8 cellular contexts compared by ENCODE assay signal in the genomic region with DNA sequence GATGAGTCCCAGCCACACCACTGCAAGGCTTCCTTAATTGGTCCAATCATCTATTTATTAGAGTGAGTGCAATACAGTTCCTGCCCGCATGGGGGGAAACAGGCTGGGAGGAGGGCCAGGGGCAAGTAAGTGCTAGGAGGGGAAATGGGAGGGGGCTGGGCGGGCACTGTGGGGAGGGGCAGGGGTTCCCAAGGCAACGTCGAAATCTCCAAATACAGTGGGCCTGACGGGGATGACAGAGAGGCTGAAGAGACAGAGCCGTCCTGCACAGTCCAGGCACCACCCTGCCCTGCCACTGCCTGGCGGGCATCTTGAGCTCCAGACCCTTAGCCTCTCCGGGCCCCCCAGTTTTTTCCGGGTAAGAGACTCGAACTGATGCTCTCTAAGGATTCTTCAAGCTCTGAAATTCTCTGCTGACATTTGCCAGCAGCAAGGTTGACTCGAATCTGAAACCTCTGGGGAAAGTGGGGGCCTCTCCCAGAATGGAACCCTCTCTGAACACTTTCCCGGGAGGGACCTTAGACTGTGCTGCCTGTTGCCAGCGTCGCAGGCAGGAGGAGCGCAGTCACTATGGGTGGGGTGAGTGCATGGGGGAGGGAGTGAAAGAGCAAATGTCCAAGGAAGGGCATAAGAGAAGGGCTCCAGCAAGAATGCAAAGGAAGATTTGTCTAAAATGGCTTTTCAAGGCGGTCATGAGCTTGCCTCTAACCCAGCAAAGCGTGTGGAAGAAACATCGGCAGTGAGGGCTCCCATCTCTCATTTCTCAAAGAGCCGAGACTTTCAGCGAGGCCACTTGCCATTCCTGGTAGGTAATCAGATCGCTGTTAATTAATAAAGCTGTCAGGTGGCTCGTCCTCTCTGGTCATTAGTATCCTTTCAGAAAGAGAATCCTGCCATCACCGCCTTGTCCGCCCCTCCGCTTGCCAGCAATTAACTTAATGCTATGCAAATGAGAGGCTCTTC.
DNase-seq lines count a peak whose midpoint lies in the region; ATAC-seq and TF ChIP-seq lines count a peak whose summit lies in the region.

No MANE protein-coding gene starts in this region.

- H3K9ac ChIP-seq in SK-N-MC (ENCODE audit: insufficient read length), result no peak overlapping the region

- DNase-seq in CD14-positive monocyte (ENCODE audit: low spot score), result no peak
- peak; percentile 60 for DNase-seq in GM19238 (ENCODE audit: insufficient read length, low spot score)
- no peak for DNase-seq in SK-N-MC (ENCODE audit: low read depth, low spot score)
- DNase-seq in activated naive CD8-positive, alpha-beta T cell treated with anti-CD3 and anti-CD28 coated beads, Interleukin-2, amount 50 U/mL, for 16 hours (ENCODE audit: low read depth, low spot score), result peak; percentile 39
- peak; percentile 55 for DNase-seq in left ventricle myocardium superior
- peak; percentile 37 for DNase-seq in renal cortical epithelial cell (ENCODE audit: low read depth)
- no peak for DNase-seq in WERI-Rb-1

- ATAC-seq in left ventricle myocardium superior, result peak; percentile 85

- H3K27me3 ChIP-seq in WERI-Rb-1 (ENCODE audit: insufficient read depth, low read depth, severe bottlenecking), result no peaks in the 10 kb centered on the region

- H3K36me3 ChIP-seq in SK-N-MC (ENCODE audit: insufficient read depth, low read length) (no peaks in the 10 kb centered on the region), WERI-Rb-1 (no peaks in the 10 kb centered on the region)

- H3K4me3 ChIP-seq in SK-N-MC (peak overlapping the region; percentile 74), WERI-Rb-1 (ENCODE audit: low read depth, low read length) (no peak overlapping the region)

- peaks cover 0 to 8% (median 6%) of the 10 kb centered on the region in 3 donors for H3K27me3 Mint-ChIP-seq in CD14-positive monocyte (ENCODE audit: low read depth in 3 of 3)
- no peaks in the 10 kb centered on the region for H3K27me3 Mint-ChIP-seq in IgD-negative memory B cell

- H3K4me1 Mint-ChIP-seq in CD14-positive monocyte (peaks cover 12% of the 10 kb centered on the region), IgD-negative memory B cell (peaks cover 0 to 15% (median 6%) of the 10 kb centered on the region in 3 donors)

- intact Hi-C loops in CD14-positive monocyte (cut with micrococcal nuclease), result loop anchor here in 1 of 2 donors (1.0 kb wide), 1 partner anchor 31 kb away; no protein-coding TSS in a partner anchor
- intact Hi-C loops in left ventricle myocardium superior (cut with micrococcal nuclease), result no loop called here

- H3K27ac Mint-ChIP-seq in CD14-positive monocyte (peak overlapping the region; percentile 85 to 97 (median 94)), IgD-negative memory B cell (peak overlapping the region; percentile 74 to 97 (median 97))

- peak overlapping the region; percentile 99 to 100 for H3K4me3 Mint-ChIP-seq in CD14-positive monocyte
- H3K4me3 Mint-ChIP-seq in IgD-negative memory B cell, result peak overlapping the region; percentile 95 to 99 (median 98)

- H3K9me3 ChIP-seq in SK-N-MC (ENCODE audit: low read depth, low read length), result no peaks in the 10 kb centered on the region
- H3K9me3 ChIP-seq in WERI-Rb-1 (ENCODE audit: severe bottlenecking), result peaks cover 12% of the 10 kb centered on the region

- peaks cover 2 to 10% (median 8%) of the 10 kb centered on the region in 7 donors for H3K9me3 Mint-ChIP-seq in CD14-positive monocyte
- no peaks in the 10 kb centered on the region for H3K9me3 Mint-ChIP-seq in IgD-negative memory B cell

- TF ChIP-seq CTCF in CD14-positive monocyte (IDR thresholded peaks at IDR 0.05), result peak; percentile 78
- TF ChIP-seq CTCF in WERI-Rb-1 (IDR thresholded peaks at IDR 0.05; ENCODE audit: low read depth, low read length), result no peak

- H3K27ac ChIP-seq in SK-N-MC, result no peak overlapping the region
- H3K27ac ChIP-seq in WERI-Rb-1, result no peak overlapping the region

- H3K36me3 Mint-ChIP-seq in CD14-positive monocyte (peaks cover 0 to 4% of the 10 kb centered on the region in 2 donors), IgD-negative memory B cell (peaks cover 4% of the 10 kb centered on the region)

Comparison
In these comparisons a context has a peak if more than half of its experiments do, and no peak if none do; other contexts are left out.
1. DNase-seq: peak in GM19238 (single experiment), activated naive CD8-positive, alpha-beta T cell treated with anti-CD3 and anti-CD28 coated beads, Interleukin-2, amount 50 U/mL, for 16 hours (single experiment), left ventricle myocardium superior (single experiment) and renal cortical epithelial cell (single experiment); none in CD14-positive monocyte (single experiment), SK-N-MC (single experiment) and WERI-Rb-1 (single experiment).